1 cellular context compared by ENCODE assay signal in genomic region chr14:21527320-21527679, GRCh38.
TF ChIP-seq lines count a peak whose summit lies in the region.

No MANE protein-coding gene starts in this region.

TF ChIP-seq in K562, 482 proteins besides CTCF, POLR2A, EP300 and RAD21:
- 0 out of 2 replicates have a peak, but pooled peaks have one; percentile 8 for TF ChIP-seq NFRKB (IDR thresholded peaks at IDR 0.05; ENCODE audit: low read depth)
- no peak for TF ChIP-seq ARID4B (CRISPR knock-in tag; IDR thresholded peaks at IDR 0.05)
TF ChIP-seq in K562: peak in this region for 1.
